In the genomic region with DNA sequence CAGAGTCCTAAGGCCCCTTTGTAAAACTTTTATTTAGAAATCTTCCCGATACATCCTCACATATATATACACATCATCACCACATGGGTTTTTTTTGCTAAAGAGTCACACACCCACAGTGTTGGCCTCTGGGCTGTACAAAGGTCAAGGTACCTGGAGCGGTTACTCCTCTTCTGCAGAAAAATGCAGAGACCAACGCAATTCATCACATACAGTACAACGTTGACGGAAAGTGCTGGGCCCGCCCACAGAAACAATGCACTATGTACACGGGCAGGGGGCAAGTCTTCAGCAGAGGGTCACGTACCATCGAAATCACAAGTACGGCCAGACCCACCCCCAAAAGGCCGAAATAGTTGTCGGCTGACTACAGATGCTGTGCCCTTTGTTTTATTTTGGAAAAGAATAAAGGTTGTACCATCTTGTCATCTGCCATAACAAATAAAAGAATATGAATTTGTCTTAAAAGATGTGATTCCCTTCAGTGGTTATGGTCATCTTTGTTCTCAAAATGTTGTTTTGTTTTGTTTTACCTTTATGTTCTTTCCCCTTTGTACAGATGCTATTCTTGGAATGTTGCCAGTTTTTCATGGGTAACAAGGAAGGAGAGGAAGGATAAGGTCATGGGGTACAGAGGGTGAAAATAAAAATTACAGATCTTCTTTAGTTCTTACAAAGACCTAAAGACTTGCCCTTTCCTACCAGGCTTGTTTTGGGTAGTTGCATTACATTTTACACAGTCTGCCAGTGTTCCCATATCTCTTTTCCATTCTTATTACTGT, we compare ENCODE assay signal across 31 cellular contexts. TPM values are rescaled to one million over a fixed set of nuclear protein-coding genes. Genes with fewer than 3 reads are reported as not detected.
"Had no signal": no experiment of that assay in that cellular context is flagged by ENCODE, and none has a peak within 500 bp of the region (broad histone marks: within the 10 kb centered on the region; RNA-seq: fewer than 3 reads in every experiment).

No MANE protein-coding gene starts in this region.

- DNase-seq: activated CD4-positive, alpha-beta T cell treated with anti-CD3 and anti-CD28 coated beads for 1 hour; activated CD8-positive, alpha-beta memory T cell treated with anti-CD3 and anti-CD28 coated beads for 24 hours; activated CD8-positive, alpha-beta memory T cell treated with anti-CD3 and anti-CD28 coated beads, Interleukin-2, amount 50 U/mL, for 48 hours; activated effector memory CD4-positive, alpha-beta T cell treated with Interleukin-2 at 50 U/mL for 16 hours; activated naive CD4-positive, alpha-beta T cell treated with anti-CD3 and anti-CD28 coated beads, Interleukin-2, amount 10 ng/mL, durations not matched to agents 7 days and 5 days; activated naive CD8-positive, alpha-beta T cell treated with anti-CD3 and anti-CD28 coated beads, Interleukin-2, amount 50 U/mL, for 24 hours; activated T-cell treated with anti-CD3 and anti-CD28 coated beads, Interleukin-2, amount 50 U/mL, for 48 hours; anterior cingulate cortex; central memory CD4-positive, alpha-beta T cell; gastrocnemius medialis; heart right ventricle; immature natural killer cell; kidney glomerular epithelial cell; left ventricle myocardium superior; naive thymus-derived CD4-positive, alpha-beta T cell; right cardiac atrium; stimulated activated CD4-positive, alpha-beta T cell treated with anti-CD3 and anti-CD28 coated beads, Interleukin-4, amount 100 ng/mL, for 24 hours; stomach; upper lobe of left lung; WERI-Rb-1 had no signal

- H3K9ac ChIP-seq: neural progenitor cell had no signal

- H3K27ac Mint-ChIP-seq: activated naive CD4-positive, alpha-beta T cell treated with anti-CD3 and anti-CD28 coated beads, Interleukin-2, amount 10 ng/mL, durations not matched to agents 7 days and 5 days; activated naive CD8-positive, alpha-beta T cell treated with anti-CD3 and anti-CD28 coated beads, Interleukin-2, amount 50 U/mL, for 24 hours; brain; immature natural killer cell; memory B cell; naive thymus-derived CD4-positive, alpha-beta T cell; neural progenitor cell; stimulated activated effector memory CD8-positive, alpha-beta T cell treated with anti-CD3 and anti-CD28 coated beads, Interleukin-12 subunit alpha, Interleukin-12 subunit beta, amount 100 ng/mL, for 72 hours had no signal

- H3K4me3 ChIP-seq: gastrocnemius medialis, heart right ventricle, neural progenitor cell, prostate gland, smooth muscle cell, stomach, upper lobe of left lung had no signal

- H3K4me3 Mint-ChIP-seq: activated naive CD4-positive, alpha-beta T cell treated with anti-CD3 and anti-CD28 coated beads, Interleukin-2, amount 10 ng/mL, durations not matched to agents 7 days and 5 days; activated naive CD8-positive, alpha-beta T cell treated with anti-CD3 and anti-CD28 coated beads, Interleukin-2, amount 50 U/mL, for 24 hours; brain; immature natural killer cell; memory B cell; naive thymus-derived CD4-positive, alpha-beta T cell; neural progenitor cell; stimulated activated effector memory CD8-positive, alpha-beta T cell treated with anti-CD3 and anti-CD28 coated beads, Interleukin-12 subunit alpha, Interleukin-12 subunit beta, amount 100 ng/mL, for 72 hours had no signal

- H2AFZ ChIP-seq: neural progenitor cell had no signal

- H3K9me3 ChIP-seq: gastrocnemius medialis, heart right ventricle, prostate gland, stomach, upper lobe of left lung had no signal

- H3K4me1 ChIP-seq: gastrocnemius medialis, neural progenitor cell, prostate gland, stomach had no signal

- H3K27ac ChIP-seq: gastrocnemius medialis, heart right ventricle, neural progenitor cell, prostate gland, stomach, upper lobe of left lung, WERI-Rb-1 had no signal

- H3K27me3 ChIP-seq: gastrocnemius medialis, upper lobe of left lung had no signal

- FAIRE-seq: colon had no signal

- H3K36me3 Mint-ChIP-seq: activated naive CD4-positive, alpha-beta T cell treated with anti-CD3 and anti-CD28 coated beads, Interleukin-2, amount 10 ng/mL, durations not matched to agents 7 days and 5 days; brain; immature natural killer cell; memory B cell; neural progenitor cell; stimulated activated effector memory CD8-positive, alpha-beta T cell treated with anti-CD3 and anti-CD28 coated beads, Interleukin-12 subunit alpha, Interleukin-12 subunit beta, amount 100 ng/mL, for 72 hours had no signal

- H3K36me3 ChIP-seq: gastrocnemius medialis, neural progenitor cell, prostate gland, stomach, WERI-Rb-1 had no signal

- H3K4me1 Mint-ChIP-seq: activated naive CD8-positive, alpha-beta T cell treated with anti-CD3 and anti-CD28 coated beads, Interleukin-2, amount 50 U/mL, for 24 hours; brain; immature natural killer cell; memory B cell; neural progenitor cell; stimulated activated effector memory CD8-positive, alpha-beta T cell treated with anti-CD3 and anti-CD28 coated beads, Interleukin-12 subunit alpha, Interleukin-12 subunit beta, amount 100 ng/mL, for 72 hours had no signal

- H3K4me2 ChIP-seq: neural progenitor cell, smooth muscle cell had no signal

- H3K9me3 Mint-ChIP-seq: activated naive CD4-positive, alpha-beta T cell treated with anti-CD3 and anti-CD28 coated beads, Interleukin-2, amount 10 ng/mL, durations not matched to agents 7 days and 5 days; activated naive CD8-positive, alpha-beta T cell treated with anti-CD3 and anti-CD28 coated beads, Interleukin-2, amount 50 U/mL, for 24 hours; brain; neural progenitor cell; stimulated activated effector memory CD8-positive, alpha-beta T cell treated with anti-CD3 and anti-CD28 coated beads, Interleukin-12 subunit alpha, Interleukin-12 subunit beta, amount 100 ng/mL, for 72 hours had no signal

- ATAC-seq: activated naive CD8-positive, alpha-beta T cell treated with anti-CD3 and anti-CD28 coated beads, Interleukin-2, amount 50 U/mL, for 24 hours; esophagus mucosa; gastrocnemius medialis; heart right ventricle; left ventricle myocardium superior; naive thymus-derived CD4-positive, alpha-beta T cell; right cardiac atrium; stimulated activated effector memory CD8-positive, alpha-beta T cell treated with anti-CD3 and anti-CD28 coated beads, Interleukin-12 subunit alpha, Interleukin-12 subunit beta, amount 100 ng/mL, for 72 hours had no signal

RNA-seq across cellular contexts. Expression of a gene that starts 15.6 kb away (rescaled TPM):
- total RNA-seq: osteoblast; smooth muscle cell; T-helper 2 cell treated with Interferon-gamma antibody and Interleukin-4, amounts not matched to agents 100 ng/mL and 5 ng/mL, for 36 hours had no signal
- polyA plus RNA-seq: naive thymus-derived CD4-positive, alpha-beta T cell; smooth muscle cell had no signal

RNA-seq across cellular contexts. Expression of a gene that starts 26.6 kb away (rescaled TPM):
- total RNA-seq: left ventricle myocardium superior; naive thymus-derived CD4-positive, alpha-beta T cell; osteoblast; smooth muscle cell; T-helper 2 cell treated with Interferon-gamma antibody and Interleukin-4, amounts not matched to agents 100 ng/mL and 5 ng/mL, for 36 hours; temporal lobe had no signal
- polyA plus RNA-seq: naive thymus-derived CD4-positive, alpha-beta T cell; smooth muscle cell had no signal
